Comparison of ENCODE assay signal across 8 cellular contexts in genomic region chr7:33738260-33738935, GRCh38.
"Had no signal": no experiment of that assay in that cellular context is flagged by ENCODE, and none has a peak within 500 bp of the region (broad histone marks: within the 10 kb centered on the region; RNA-seq: fewer than 3 reads in every experiment).

No MANE protein-coding gene starts in this region.

- H3K4me1 Mint-ChIP-seq: IgD-negative memory B cell had no signal

- H3K4me3 ChIP-seq: GM23248 had no signal

- DNase-seq: GM23248, H9, HCEC 1CT, KBM-7 had no signal

- FAIRE-seq: H1, H54, HTR-8/SVneo had no signal

- H2AFZ ChIP-seq: GM23248 had no signal

- H3K27me3 Mint-ChIP-seq: IgD-negative memory B cell had no signal

- H3K9ac ChIP-seq: GM23248 had no signal

- H3K27ac Mint-ChIP-seq: H9, IgD-negative memory B cell had no signal

- H3K4me3 Mint-ChIP-seq: H9, IgD-negative memory B cell had no signal

- H3K27ac ChIP-seq: GM23248 had no signal

- H3K9me3 Mint-ChIP-seq: H9 had no signal
